ENCODE assay signal across 15 cellular contexts in genomic region chr18:31454066-31454708, GRCh38. TPM values are rescaled to one million over a fixed set of nuclear protein-coding genes. Genes with fewer than 3 reads are reported as not detected.
DNase-seq lines count a peak whose midpoint lies in the region; ATAC-seq, FAIRE-seq and TF ChIP-seq lines count a peak whose summit lies in the region.
"Had no signal": no experiment of that assay in that cellular context is flagged by ENCODE, and none has a peak within 500 bp of the region (broad histone marks: within the 10 kb centered on the region; RNA-seq: fewer than 3 reads in every experiment).

No MANE protein-coding gene starts in this region.

- no peak overlapping the region for H3K27ac Mint-ChIP-seq in neural progenitor cell
- no peak overlapping the region for H3K27ac Mint-ChIP-seq in endothelial cell (ENCODE audit: unreplicated experiment)
- H3K27ac Mint-ChIP-seq: memory B cell, type B pancreatic cell had no signal

- TF ChIP-seq CTCF in K562 (IDR thresholded peaks at IDR 0.05 in 2 of 3, conservative IDR thresholded peaks at IDR 0.05 in 1 of 3; ENCODE audit: insufficient read depth in 2 of 3, low read depth in 1 of 3, low read length in 3 of 3) (no peak), hepatocyte (IDR thresholded peaks at IDR 0.05; ENCODE audit: poor library complexity) (no peak), esophagus muscularis mucosa (IDR thresholded peaks at IDR 0.05) (no peak), neural progenitor cell (IDR thresholded peaks at IDR 0.05) (no peak), endothelial cell (IDR thresholded peaks at IDR 0.05; ENCODE audit: unreplicated experiment) (no peak)

- H3K9me1 ChIP-seq in K562 (ENCODE audit: control insufficient read depth, insufficient read depth, low read length), result no peaks in the 10 kb centered on the region

- no peak overlapping the region for H3K4me3 ChIP-seq in K562
- no peak overlapping the region for H3K4me3 ChIP-seq in hepatocyte
- no peak overlapping the region for H3K4me3 ChIP-seq in esophagus muscularis mucosa
- no peak overlapping the region for H3K4me3 ChIP-seq in neural progenitor cell

- H3K9me3 Mint-ChIP-seq in neural progenitor cell (no peaks in the 10 kb centered on the region), endothelial cell (ENCODE audit: unreplicated experiment) (no peaks in the 10 kb centered on the region)
- H3K9me3 Mint-ChIP-seq: memory B cell, type B pancreatic cell had no signal

- no peak overlapping the region for H3K27ac ChIP-seq in K562 (ENCODE audit: extremely low read depth, low read depth, low read length)
- H3K27ac ChIP-seq in hepatocyte, result no peak overlapping the region
- H3K27ac ChIP-seq in esophagus muscularis mucosa (replicated peaks in 1 of 4), result no peak overlapping the region
- H3K27ac ChIP-seq in neural progenitor cell, result no peak overlapping the region

- intact Hi-C loops in K562 (cut with micrococcal nuclease) (no loop called here), esophagus muscularis mucosa (cut with DNase I) (no loop called here)

- POLR2A ChIA-PET in K562 (lab: Yijun Ruan, JAX), result no interaction called here

- H3K4me1 ChIP-seq in K562 (replicated peaks in 1 of 2; ENCODE audit: control insufficient read depth in 2 of 2, insufficient read depth in 2 of 2, low read length in 2 of 2), result no peaks in the 10 kb centered on the region
- H3K4me1 ChIP-seq in hepatocyte (ENCODE audit: insufficient read depth), result no peaks in the 10 kb centered on the region
- H3K4me1 ChIP-seq in esophagus muscularis mucosa, result no peaks in the 10 kb centered on the region
- no peaks in the 10 kb centered on the region for H3K4me1 ChIP-seq in neural progenitor cell

- no peak overlapping the region for H3K4me3 Mint-ChIP-seq in neural progenitor cell
- no peak overlapping the region for H3K4me3 Mint-ChIP-seq in endothelial cell (ENCODE audit: unreplicated experiment)
- H3K4me3 Mint-ChIP-seq: memory B cell, type B pancreatic cell had no signal

- WGBS in K562 (ENCODE audit: insufficient coverage, low coverage, missing lambda C conversion rate), result 22% methylated on average over 3 of the region's 3 CpGs
- WGBS in hepatocyte (ENCODE audit: low lambda C conversion rate, missing lambda C conversion rate), result 80% methylated on average over 3 of the region's 3 CpGs
- WGBS in esophagus muscularis mucosa, result 69% methylated on average over 3 of the region's 3 CpGs

- no peaks in the 10 kb centered on the region for H3K9me2 ChIP-seq in hepatocyte (replicated peaks; ENCODE audit: insufficient read depth)

- H3K79me2 ChIP-seq in K562 (ENCODE audit: control insufficient read depth, insufficient read depth, low read length) (no peaks in the 10 kb centered on the region), hepatocyte (no peaks in the 10 kb centered on the region), neural progenitor cell (ENCODE audit: low read depth) (no peaks in the 10 kb centered on the region)

- H3K4me1 Mint-ChIP-seq in neural progenitor cell, result no peaks in the 10 kb centered on the region
- H3K4me1 Mint-ChIP-seq in endothelial cell (ENCODE audit: unreplicated experiment), result no peaks in the 10 kb centered on the region
- H3K4me1 Mint-ChIP-seq: memory B cell had no signal

- H3F3A ChIP-seq in neural progenitor cell (ENCODE audit: low read depth), result no peaks in the 10 kb centered on the region

- H3K27me3 ChIP-seq in K562 (ENCODE audit: control insufficient read depth in 2 of 2, insufficient read depth in 2 of 2, low read length in 2 of 2), result no peaks in the 10 kb centered on the region; a peak in 1 of 5 replicates
- no peaks in the 10 kb centered on the region for H3K27me3 ChIP-seq in hepatocyte
- H3K27me3 ChIP-seq in esophagus muscularis mucosa, result no peaks in the 10 kb centered on the region
- no peaks in the 10 kb centered on the region for H3K27me3 ChIP-seq in neural progenitor cell

- in situ Hi-C loops in K562 (cut with MboI), result no loop called here

- CTCF ChIA-PET in K562 (lab: Yijun Ruan, JAX; ENCODE audit: low intra/inter-chr PET ratio), result interaction anchor here (0.6 kb wide), 1 partner anchor 15 kb away, joined by 6 read pairs; no protein-coding TSS in a partner anchor

- H4K20me1 ChIP-seq in K562 (replicated peaks; ENCODE audit: control insufficient read depth, insufficient read depth, low read length), result no peaks in the 10 kb centered on the region
- no peaks in the 10 kb centered on the region for H4K20me1 ChIP-seq in hepatocyte (ENCODE audit: insufficient read depth, poor library complexity, severe bottlenecking)
- H4K20me1 ChIP-seq in neural progenitor cell (ENCODE audit: low read depth), result no peaks in the 10 kb centered on the region

- H3K27me3 Mint-ChIP-seq in neural progenitor cell (ENCODE audit: insufficient read depth, low read depth) (no peaks in the 10 kb centered on the region), endothelial cell (ENCODE audit: unreplicated experiment) (no peaks in the 10 kb centered on the region)
- H3K27me3 Mint-ChIP-seq: memory B cell, type B pancreatic cell had no signal

- H3K36me3 Mint-ChIP-seq in neural progenitor cell (no peaks in the 10 kb centered on the region), endothelial cell (ENCODE audit: low read depth, unreplicated experiment) (no peaks in the 10 kb centered on the region)
- H3K36me3 Mint-ChIP-seq: memory B cell, type B pancreatic cell had no signal

- H3K4me2 ChIP-seq in K562 (ENCODE audit: insufficient read depth, low read length) (no peak overlapping the region), hepatocyte (no peak overlapping the region), neural progenitor cell (no peak overlapping the region)

- TF ChIP-seq POLR2A in K562 (conservative IDR thresholded peaks at IDR 0.05) (no peak), esophagus muscularis mucosa (IDR thresholded peaks at IDR 0.05; ENCODE audit: low read depth) (no peak)

- no peak for TF ChIP-seq EP300 in K562 (IDR thresholded peaks at IDR 0.05; ENCODE audit: low read length)
- TF ChIP-seq EP300 in esophagus muscularis mucosa (IDR thresholded peaks at IDR 0.05), result no peak

- no peak for ATAC-seq in K562
- no peak for ATAC-seq in HG03460 (IDR thresholded peaks at IDR 0.05; ENCODE audit: unreplicated experiment)

- H3K9me3 ChIP-seq in K562 (replicated peaks; ENCODE audit: control insufficient read depth, insufficient read depth, low read depth, low read length) (no peaks in the 10 kb centered on the region), hepatocyte (ENCODE audit: low read depth) (no peaks in the 10 kb centered on the region), esophagus muscularis mucosa (no peaks in the 10 kb centered on the region), neural progenitor cell (ENCODE audit: low read depth) (no peaks in the 10 kb centered on the region)

- H3K36me3 ChIP-seq in K562 (ENCODE audit: control insufficient read depth, insufficient read depth, low read length) (no peaks in the 10 kb centered on the region), hepatocyte (replicated peaks; ENCODE audit: insufficient read depth, low read depth) (no peaks in the 10 kb centered on the region), esophagus muscularis mucosa (no peaks in the 10 kb centered on the region), neural progenitor cell (no peaks in the 10 kb centered on the region)

- BruUV-seq in K562 (replicated peaks; lab: Mats Ljungman, UMichigan), result no TSS peak

- no peak for TF ChIP-seq RAD21 in K562 (CRISPR knock-in tag; conservative IDR thresholded peaks at IDR 0.05 in 1 of 2, IDR thresholded peaks at IDR 0.05 in 1 of 2)

- DNase-seq in A172 (ENCODE audit: low spot score), result peak; percentile 93
- DNase-seq in LoVo (ENCODE audit: low spot score), result peak; percentile 92
- DNase-seq in K562 (ENCODE audit: extremely low read depth in 1 of 4, low spot score in 3 of 4), result no peak
- peak; percentile 36 for DNase-seq in hepatocyte (ENCODE audit: low spot score)
- no peak for DNase-seq in esophagus muscularis mucosa (ENCODE audit: extremely low spot score)
- DNase-seq in neural progenitor cell (ENCODE audit: low spot score), result no peak
- DNase-seq in endothelial cell (ENCODE audit: low spot score), result no peak
- DNase-seq: effector memory CD4-positive, alpha-beta T cell; NCI-H1105 treated with DMSO at 0.1 percent for 48 hours; NCI-H748 treated with DMSO at 0.1 percent for 48 hours; occipital lobe had no signal

- no peak overlapping the region for H2AFZ ChIP-seq in K562 (ENCODE audit: low read depth, low read length)
- H2AFZ ChIP-seq in hepatocyte, result no peak overlapping the region
- no peak overlapping the region for H2AFZ ChIP-seq in neural progenitor cell (replicated peaks)

- no peak overlapping the region for H3K9ac ChIP-seq in K562 (ENCODE audit: insufficient read depth in 1 of 2, low read depth in 2 of 2, low read length in 2 of 2)
- no peak overlapping the region for H3K9ac ChIP-seq in neural progenitor cell

- FAIRE-seq in K562 (lab: Jason Lieb, UNC), result peak; percentile 15

RNA-seq across cellular contexts. Expression of gene DSG3, which starts 6.6 kb away (rescaled TPM):
- 0.07 TPM in 1 of 2 replicates, not detected in the other for total RNA-seq in A172 (2014; rRNA removed; shearing (Covaris generic))
- total RNA-seq in K562 (2011; cell fraction: chromatin; rRNA removed; ENCODE audit: low replicate concordance), result 0.18 TPM in 1 of 2 replicates, not detected in the other
- total RNA-seq in K562 (2011; cell fraction: nucleolus; rRNA removed), result under 0.01 TPM in 1 of 2 replicates, not detected in the other
- 0.07 TPM in 1 of 2 replicates, not detected in the other for total RNA-seq in K562 (2011; cell fraction: nucleoplasm; rRNA removed)
- 0.05 and 0.08 TPM in 2 replicates for total RNA-seq in K562 (2014; rRNA removed)
- total RNA-seq in K562 (2014; rRNA removed; fragmentation: Illumina TruSeq; extraction: Trizol), result 0.11 and 0.13 TPM in 2 replicates
- 0.15 and 0.18 TPM in 2 replicates for total RNA-seq in K562 (2015; rRNA removed; fragmentation: Illumina TruSeq; extraction: Trizol)
- total RNA-seq in K562 (2021), result 0.07 and 0.18 TPM in 2 replicates
- 0.01 and 0.06 TPM in 2 replicates for polyA plus RNA-seq in K562 (2011; rRNA removed)
- 0.01 TPM in 1 of 2 replicates, not detected in the other for polyA plus RNA-seq in K562 (2011; cell fraction: cytosol; rRNA removed)
- not detected in 2 replicates for polyA plus RNA-seq in K562 (2011; cell fraction: nucleus; rRNA removed)
- 0.13 and 0.24 TPM in 2 replicates for polyA plus RNA-seq in K562 (2012)
- polyA plus RNA-seq in K562 (2014; fragmentation: Illumina TruSeq; extraction: Trizol), result 0.07 and 0.08 TPM in 2 replicates
- polyA plus RNA-seq in K562 (2014; fragmentation: Nextera tagmentation; extraction: Ambion mirVana), result under 1 TPM in 1 of 2 experiments, not detected in 1; 0.06 TPM
- polyA plus RNA-seq in K562 (2014; rRNA removed), result 0.04 TPM in 2 replicates
- polyA minus RNA-seq in K562 (2011; rRNA and poly(A)+ RNA removed), result 0.03 and 0.04 TPM in 2 replicates
- not detected in 2 replicates for polyA minus RNA-seq in K562 (2011; cell fraction: cytosol; rRNA and poly(A)+ RNA removed)
- polyA minus RNA-seq in K562 (2011; cell fraction: nucleus; rRNA and poly(A)+ RNA removed), result under 0.01 TPM in 1 of 2 replicates, not detected in the other
- total RNA-seq in hepatocyte, result 0.36 and 0.43 TPM in 2 replicates
- polyA plus RNA-seq in hepatocyte, result 0.72 TPM in 1 of 2 replicates, not detected in the other
- under 1 TPM in 1 of 4 donors, not detected in 3; under 0.01 TPM for total RNA-seq in esophagus muscularis mucosa
- not detected in 2 replicates for total RNA-seq in neural progenitor cell (ENCODE audit: low replicate concordance)
- not detected for total RNA-seq in endothelial cell (ENCODE audit: unreplicated experiment)
- total RNA-seq: HT-29 had no signal

RNA-seq across cellular contexts. Expression of gene DSG2, which starts 43.8 kb away (rescaled TPM):
- 51.7 and 55.3 TPM in 2 replicates for total RNA-seq in A172 (2014; rRNA removed; shearing (Covaris generic))
- total RNA-seq in K562 (2011; cell fraction: chromatin; rRNA removed; ENCODE audit: low replicate concordance), result 29.6 and 74.2 TPM in 2 replicates
- 42.2 and 54.3 TPM in 2 replicates for total RNA-seq in K562 (2011; cell fraction: nucleolus; rRNA removed)
- 74.9 and 105 TPM in 2 replicates for total RNA-seq in K562 (2011; cell fraction: nucleoplasm; rRNA removed)
- 22.2 and 26.5 TPM in 2 replicates for total RNA-seq in K562 (2014; rRNA removed)
- 50.1 and 53.9 TPM in 2 replicates for total RNA-seq in K562 (2014; rRNA removed; fragmentation: Illumina TruSeq; extraction: Trizol)
- 39.2 and 43.0 TPM in 2 replicates for total RNA-seq in K562 (2015; rRNA removed; fragmentation: Illumina TruSeq; extraction: Trizol)
- total RNA-seq in K562 (2021), result 41.3 and 43.0 TPM in 2 replicates
- 67.9 and 68.6 TPM in 2 replicates for polyA plus RNA-seq in K562 (2011; rRNA removed)
- polyA plus RNA-seq in K562 (2011; cell fraction: cytosol; rRNA removed), result 24.1 and 46.3 TPM in 2 replicates
- polyA plus RNA-seq in K562 (2011; cell fraction: nucleus; rRNA removed), result 8.7 and 14.5 TPM in 2 replicates
- polyA plus RNA-seq in K562 (2012), result 38.2 and 52.0 TPM in 2 replicates
- 57.9 and 65.7 TPM in 2 replicates for polyA plus RNA-seq in K562 (2014; fragmentation: Illumina TruSeq; extraction: Trizol)
- polyA plus RNA-seq in K562 (2014; fragmentation: Nextera tagmentation; extraction: Ambion mirVana), result 10 to 100 TPM; 16.9 to 22.6 TPM
- polyA plus RNA-seq in K562 (2014; rRNA removed), result 34.1 and 40.8 TPM in 2 replicates
- polyA minus RNA-seq in K562 (2011; rRNA and poly(A)+ RNA removed), result 77.8 and 96.7 TPM in 2 replicates
- 33.7 and 40.5 TPM in 2 replicates for polyA minus RNA-seq in K562 (2011; cell fraction: cytosol; rRNA and poly(A)+ RNA removed)
- polyA minus RNA-seq in K562 (2011; cell fraction: nucleus; rRNA and poly(A)+ RNA removed), result 6.6 and 18.2 TPM in 2 replicates
- 98.1 and 105 TPM in 2 replicates for total RNA-seq in hepatocyte
- polyA plus RNA-seq in hepatocyte, result 67.7 and 68.1 TPM in 2 replicates
- total RNA-seq in esophagus muscularis mucosa, result 1 to 10 TPM; 1.2 to 6.2 (median 2.9) TPM
- 50.5 and 65.6 TPM in 2 replicates for total RNA-seq in neural progenitor cell (ENCODE audit: low replicate concordance)
- 60.5 TPM for total RNA-seq in endothelial cell (ENCODE audit: unreplicated experiment)

Comparison
In these comparisons a context has a peak if more than half of its experiments do, and no peak if none do; other contexts are left out.
1. DNase-seq: peak in A172 (single experiment), LoVo (single experiment) and hepatocyte (single experiment); none in K562 (0 of 4), esophagus muscularis mucosa (single experiment), neural progenitor cell (single experiment) and endothelial cell (single experiment).